Comparison of ENCODE assay signal across 8 cellular contexts in genomic region chr7:27173412-27174076, GRCh38. TPM values are rescaled to one million over a fixed set of nuclear protein-coding genes. Genes with fewer than 3 reads are reported as not detected.
A peak's percentile ranks its signal among the peaks of the same experiment; 100 is the strongest.
DNase-seq lines count a peak whose midpoint lies in the region; ATAC-seq and TF ChIP-seq lines count a peak whose summit lies in the region.

No MANE protein-coding gene starts in this region.

- TF ChIP-seq CTCF in HEK293 (tag by site-specific recombination; IDR thresholded peaks at IDR 0.05) (no peak), thoracic aorta (IDR thresholded peaks at IDR 0.05) (no peak), BE2C (IDR thresholded peaks at IDR 0.05; ENCODE audit: low read depth, low read length) (no peak)

- H3K9ac ChIP-seq in BLaER1: no peak overlapping the region

- peaks cover 36% of the 10 kb centered on the region for H3K9me3 ChIP-seq in BLaER1
- H3K9me3 ChIP-seq in HEK293 (ENCODE audit: control insufficient read depth, insufficient read depth, low read depth, low read length): no peaks in the 10 kb centered on the region
- no peaks in the 10 kb centered on the region for H3K9me3 ChIP-seq in thoracic aorta
- no peaks in the 10 kb centered on the region; the same call in 1 of the 2 replicates for H3K9me3 ChIP-seq in BE2C

- H3K27ac ChIP-seq in BLaER1 (no peak overlapping the region), HEK293 (ENCODE audit: extremely low read depth, low read depth, low read length) (peak overlapping the region; percentile 100), thoracic aorta (peak overlapping the region in 1 of 2 donors; percentile 36)

- POLR2A ChIA-PET in HEK293 (lab: Yijun Ruan, JAX): interaction anchor here (1.0 to 11.2 kb wide), 12 partner anchors 9 to 1311 kb away, joined by 3 to 237 read pairs (median 6); partner anchors contain the start of genes HOXA11, HOXA13, HOXA6 and HOXA7

- H4K20me1 ChIP-seq in BLaER1: peaks cover 100% of the 10 kb centered on the region

- CTCF ChIA-PET in HEK293 (lab: Yijun Ruan, JAX): interaction anchor here (0.7 kb wide), 1 partner anchor 59 kb away, joined by 3 read pairs; no protein-coding TSS in a partner anchor

- DNase-seq in activated T-cell treated with anti-CD3 and anti-CD28 coated beads, Interleukin-2, amount 50 U/mL, for 48 hours: peak; percentile 45 to 55
- no peak for DNase-seq in left lobe of liver (ENCODE audit: low spot score)
- no peak for DNase-seq in thoracic aorta (ENCODE audit: low spot score)
- no peak for DNase-seq in BE2C
- no peak for DNase-seq in amygdala (lab: John Stamatoyannopoulos, UW)
- DNase-seq in HT-29 (ENCODE audit: low spot score): no peak

- H3K4me3 ChIP-seq in BLaER1: peak overlapping the region; percentile 51
- H3K4me3 ChIP-seq in HEK293 (ENCODE audit: low read depth, low read length): peak overlapping the region; percentile 76
- peak overlapping the region; percentile 74 for H3K4me3 ChIP-seq in thoracic aorta
- no peak overlapping the region for H3K4me3 ChIP-seq in BE2C (ENCODE audit: low read depth, low read length)

- H3K27me3 ChIP-seq in BLaER1 (peaks cover 100% of the 10 kb centered on the region), thoracic aorta (replicated peaks; ENCODE audit: insufficient read depth) (peaks cover 24% of the 10 kb centered on the region), BE2C (peaks cover 100% of the 10 kb centered on the region)

- no peaks in the 10 kb centered on the region for H3K36me3 ChIP-seq in BLaER1
- peaks cover 8 to 14% of the 10 kb centered on the region in 2 experiments for H3K36me3 ChIP-seq in HEK293 (ENCODE audit: control insufficient read depth in 2 of 2, insufficient read depth in 1 of 2, low read length in 2 of 2)
- H3K36me3 ChIP-seq in thoracic aorta: no peaks in the 10 kb centered on the region
- H3K36me3 ChIP-seq in BE2C: no peaks in the 10 kb centered on the region

- ATAC-seq in left lobe of liver (peak; percentile 33), thoracic aorta (ENCODE audit: insufficient number of reproducible peaks, low FRiP score, low read depth) (no peak)

- H3K4me2 ChIP-seq in BLaER1: peak overlapping the region; percentile 32; the same call in 1 of the 2 replicates

- H3K4me1 ChIP-seq in BLaER1 (no peaks in the 10 kb centered on the region), HEK293 (ENCODE audit: control insufficient read depth, insufficient read depth, low read length) (peaks cover 10% of the 10 kb centered on the region), thoracic aorta (ENCODE audit: control insufficient read depth in 1 of 2, low read depth in 2 of 2) (peaks cover 15 to 23% of the 10 kb centered on the region in 2 donors), BE2C (no peaks in the 10 kb centered on the region)

TF ChIP-seq in HEK293, 187 proteins besides CTCF, POLR2A, EP300 and RAD21:
- TF ChIP-seq ZFP69B (tag by site-specific recombination; IDR thresholded peaks at IDR 0.05) (no peak), ZBTB26 (tag by site-specific recombination; optimal IDR thresholded peaks at IDR 0.05) (peak; percentile 46), MEIS1 (CRISPR knock-in tag; IDR thresholded peaks at IDR 0.05; ENCODE audit: borderline replicate concordance) (0 out of 2 replicates have a peak, but pooled peaks have one; percentile 11), KLF8 (tag by site-specific recombination; IDR thresholded peaks at IDR 0.05) (0 out of 2 replicates have a peak, but pooled peaks have one; percentile 66)

RNA-seq across cellular contexts. Expression of gene HOXA10, which starts 0.6 kb away (rescaled TPM):
- total RNA-seq in left lobe of liver (0.10 TPM), thoracic aorta (under 1 TPM in 1 of 2 donors, not detected in 1; 0.81 TPM)
- polyA plus RNA-seq in BE2C (2012; ENCODE audit: insufficient read depth, insufficient read length, low read depth): not detected
- total RNA-seq in HT-29 (2014; rRNA removed; shearing (Covaris generic)): 78.9 and 86.4 TPM in 2 replicates

RNA-seq across cellular contexts. Expression of gene HOXA9, which starts 8.2 kb away (rescaled TPM):
- not detected for total RNA-seq in left lobe of liver
- not detected for total RNA-seq in thoracic aorta
- not detected for polyA plus RNA-seq in BE2C (2012; ENCODE audit: insufficient read depth, insufficient read length, low read depth)
- 96.1 and 99.2 TPM in 2 replicates for total RNA-seq in HT-29 (2014; rRNA removed; shearing (Covaris generic))

RNA-seq across cellular contexts. Expression of gene HOXA11, which starts 11.5 kb away (rescaled TPM):
- total RNA-seq in left lobe of liver (not detected), thoracic aorta (1 to 10 TPM in 1 of 2 donors, under 1 TPM in 1; 0.28 to 3.7 TPM)
- polyA plus RNA-seq in BE2C (2012; ENCODE audit: insufficient read depth, insufficient read length, low read depth): not detected
- 67.7 and 74.3 TPM in 2 replicates for total RNA-seq in HT-29 (2014; rRNA removed; shearing (Covaris generic))

RNA-seq across cellular contexts. Expression of gene HOXA7, which starts 17.1 kb away (rescaled TPM):
- total RNA-seq in left lobe of liver (not detected), thoracic aorta (under 1 TPM; 0.28 to 0.54 TPM)
- not detected for polyA plus RNA-seq in BE2C (2012; ENCODE audit: insufficient read depth, insufficient read length, low read depth)
- total RNA-seq in HT-29 (2014; rRNA removed; shearing (Covaris generic)): 5.6 and 10.7 TPM in 2 replicates

RNA-seq across cellular contexts. Expression of gene HOXA3, which starts 21.2 kb away (rescaled TPM):
- 0.30 TPM for total RNA-seq in left lobe of liver
- total RNA-seq in thoracic aorta: 10 to 100 TPM in 1 of 2 donors, 1 to 10 TPM in 1; 6.5 to 29.3 TPM
- polyA plus RNA-seq in BE2C (2012; ENCODE audit: insufficient read depth, insufficient read length, low read depth): not detected
- total RNA-seq in HT-29 (2014; rRNA removed; shearing (Covaris generic)): 27.8 and 29.0 TPM in 2 replicates

Comparison
In these comparisons a context has a peak if more than half of its experiments do, and no peak if none do; other contexts are left out.
1. DNase-seq: peak in activated T-cell treated with anti-CD3 and anti-CD28 coated beads, Interleukin-2, amount 50 U/mL, for 48 hours (2 of 2); none in left lobe of liver (single experiment), thoracic aorta (single experiment), BE2C (single experiment), amygdala (0 of 56) and HT-29 (single experiment).
2. RNA of gene HOXA10, which starts 0.6 kb away (total RNA-seq): 78.9 to 86.4 TPM in HT-29; 0.81 TPM in thoracic aorta and 0.10 TPM in left lobe of liver (single experiment); every median in the first group is over 10 times any median in the second.
3. RNA of gene HOXA9, which starts 8.2 kb away (total RNA-seq): 96.1 to 99.2 TPM in HT-29; not detected in left lobe of liver (single experiment) and not detected in thoracic aorta; every median in the first group is over 10 times any median in the second.
4. RNA of gene HOXA11, which starts 11.5 kb away (total RNA-seq): 67.7 to 74.3 TPM in HT-29; 0.28 to 3.7 TPM in thoracic aorta and not detected in left lobe of liver (single experiment); every median in the first group is over 10 times any median in the second.